ENCODE assay signal across 20 cellular contexts in genomic region chr9:80401243-80401642, GRCh38.
"Had no signal": no experiment of that assay in that cellular context is flagged by ENCODE, and none has a peak within 500 bp of the region (broad histone marks: within the 10 kb centered on the region; RNA-seq: fewer than 3 reads in every experiment).

No MANE protein-coding gene starts in this region.

- H3K9ac ChIP-seq: KMS-11, SK-N-SH had no signal

- DNase-seq: Kasumi-1, MM.1S, NCI-H1092 treated with DMSO at 0.1 percent for 48 hours, NCI-H1436, NCI-H1694, NCI-H187 treated with DMSO at 0.1 percent for 48 hours, NCI-H2029 treated with DMSO at 0.1 percent for 48 hours, NCI-H2107, NCI-H2227 treated with DMSO at 0.1 percent for 48 hours, NCI-H524, NCI-H69, NCI-H774, SHP77, SK-N-SH, SW 1271, T-cell had no signal

- ATAC-seq: K562, T-cell had no signal

- H3K4me3 ChIP-seq: K562 had no signal

- H3K4me2 ChIP-seq: KMS-11, SK-N-SH had no signal

- H3K27ac ChIP-seq: KMS-11, RWPE1 had no signal

- FAIRE-seq: K562, RCC 7860 had no signal
